In genomic region chr9:77417570-77417969, GRCh38 we compare ENCODE assay signal across 14 cellular contexts.
A peak's percentile ranks its signal among the peaks of the same experiment; 100 is the strongest.
DNase-seq lines count a peak whose midpoint lies in the region; ATAC-seq and TF ChIP-seq lines count a peak whose summit lies in the region.
"Had no signal": no experiment of that assay in that cellular context is flagged by ENCODE, and none has a peak within 500 bp of the region (broad histone marks: within the 10 kb centered on the region; RNA-seq: fewer than 3 reads in every experiment).

No MANE protein-coding gene starts in this region.

- peaks cover 35% of the 10 kb centered on the region for H3K4me1 Mint-ChIP-seq in HFFc6 (ENCODE audit: low read depth)
- H3K4me1 Mint-ChIP-seq: activated B cell treated with CpG ODN at 0.5 μM for 24 hours had no signal

- H3K9me3 Mint-ChIP-seq in HFFc6: no peaks in the 10 kb centered on the region
- H3K9me3 Mint-ChIP-seq: activated B cell treated with CpG ODN at 0.5 μM for 24 hours had no signal

- H3K4me1 ChIP-seq in A673 (ENCODE audit: insufficient read depth, low read length, poor library complexity, severe bottlenecking) (peaks cover 6% of the 10 kb centered on the region), adipocyte (ENCODE audit: control insufficient read depth, insufficient read depth, low read length) (peaks cover 27% of the 10 kb centered on the region), left lung (peaks cover 0 to 36% of the 10 kb centered on the region in 2 donors), suprapubic skin (no peaks in the 10 kb centered on the region)
- H3K4me1 ChIP-seq: BLaER1 treated with 17β-estradiol and CSF1 and Interleukin-3, amounts not matched to agents 10 nM and 100 nM had no signal

- peak overlapping the region; percentile 68 for H3K9ac ChIP-seq in adipocyte (ENCODE audit: low read length)
- H3K9ac ChIP-seq: BLaER1 treated with 17β-estradiol and CSF1 and Interleukin-3, amounts not matched to agents 10 nM and 100 nM had no signal

- ATAC-seq in left lung: peak; percentile 71
- ATAC-seq in HG03439 (IDR thresholded peaks at IDR 0.05; ENCODE audit: unreplicated experiment): no peak

- TF ChIP-seq EP300 in suprapubic skin (IDR thresholded peaks at IDR 0.05): no peak

- H3K9me3 ChIP-seq in A673 (ENCODE audit: low read depth, low read length, poor library complexity, severe bottlenecking): no peaks in the 10 kb centered on the region
- no peaks in the 10 kb centered on the region for H3K9me3 ChIP-seq in adipocyte (ENCODE audit: control insufficient read depth, low read length)
- H3K9me3 ChIP-seq in left lung: no peaks in the 10 kb centered on the region
- H3K9me3 ChIP-seq in suprapubic skin: no peaks in the 10 kb centered on the region
- H3K9me3 ChIP-seq: BLaER1 treated with 17β-estradiol and CSF1 and Interleukin-3, amounts not matched to agents 10 nM and 100 nM; ovary had no signal

- no TSS peak for BruUV-seq in A673 (replicated peaks; lab: Mats Ljungman, UMichigan)

- H3K27me3 ChIP-seq in A673 (replicated peaks; ENCODE audit: insufficient read depth, low read depth, low read length, poor library complexity) (no peaks in the 10 kb centered on the region), adipocyte (replicated peaks; ENCODE audit: control insufficient read depth, insufficient read depth, low read length) (no peaks in the 10 kb centered on the region), left lung (no peaks in the 10 kb centered on the region), suprapubic skin (no peaks in the 10 kb centered on the region)
- H3K27me3 ChIP-seq: BLaER1 treated with 17β-estradiol and CSF1 and Interleukin-3, amounts not matched to agents 10 nM and 100 nM; ovary had no signal

- no peaks in the 10 kb centered on the region for H3K36me3 ChIP-seq in A673 (ENCODE audit: insufficient read depth, low read length, poor library complexity, severe bottlenecking)
- H3K36me3 ChIP-seq in adipocyte (ENCODE audit: control insufficient read depth, insufficient read depth, low read length, severe bottlenecking): no peaks in the 10 kb centered on the region
- no peaks in the 10 kb centered on the region for H3K36me3 ChIP-seq in left lung
- no peaks in the 10 kb centered on the region for H3K36me3 ChIP-seq in suprapubic skin
- H3K36me3 ChIP-seq: ovary had no signal

- no peak overlapping the region for H3K27ac ChIP-seq in A673 (ENCODE audit: low read depth, low read length, poor library complexity, severe bottlenecking)
- peak overlapping the region; percentile 14 to 67 for H3K27ac ChIP-seq in left lung
- H3K27ac ChIP-seq in suprapubic skin: no peak overlapping the region
- H3K27ac ChIP-seq: BLaER1 treated with 17β-estradiol and CSF1 and Interleukin-3, amounts not matched to agents 10 nM and 100 nM; ovary had no signal

- H3K36me3 Mint-ChIP-seq in HFFc6 (ENCODE audit: low read depth): no peaks in the 10 kb centered on the region

- H3K27ac Mint-ChIP-seq in HFFc6: peak overlapping the region; percentile 73
- H3K27ac Mint-ChIP-seq: activated B cell treated with CpG ODN at 0.5 μM for 24 hours had no signal

- POLR2A ChIA-PET in A673 (lab: Charles Lee; ENCODE audit: low non-redundant PET): no interaction called here

- TF ChIP-seq CTCF in A673 (conservative IDR thresholded peaks at IDR 0.05; ENCODE audit: low read depth, low read length) (no peak), HFFc6 (IDR thresholded peaks at IDR 0.05) (no peak), left lung (IDR thresholded peaks at IDR 0.05) (no peak), suprapubic skin (IDR thresholded peaks at IDR 0.05) (no peak)

- CTCF ChIA-PET in A673 (lab: Charles Lee): no interaction called here

- no peaks in the 10 kb centered on the region for H3K27me3 Mint-ChIP-seq in HFFc6 (ENCODE audit: insufficient read depth)
- H3K27me3 Mint-ChIP-seq: activated B cell treated with CpG ODN at 0.5 μM for 24 hours had no signal

- WGBS in suprapubic skin: 51% methylated on average over 5 of the region's 5 CpGs

- TF ChIP-seq POLR2A in suprapubic skin (IDR thresholded peaks at IDR 0.05): no peak

- H3K4me3 ChIP-seq in A673 (ENCODE audit: low read depth, low read length, poor library complexity, severe bottlenecking) (no peak overlapping the region), adipocyte (ENCODE audit: low read length) (peak overlapping the region; percentile 7), left lung (no peak overlapping the region), suprapubic skin (no peak overlapping the region)
- H3K4me3 ChIP-seq: BLaER1 treated with 17β-estradiol and CSF1 and Interleukin-3, amounts not matched to agents 10 nM and 100 nM; ovary had no signal

- peak; percentile 55 for DNase-seq in A673 (ENCODE audit: low spot score)
- peak; percentile 78 for DNase-seq in HFFc6
- DNase-seq in adipocyte (ENCODE audit: low read depth): peak; percentile 93
- no peak for DNase-seq in left lung
- DNase-seq in NCI-H146 treated with DMSO at 0.1 percent for 48 hours (lab: John Stamatoyannopoulos, UW; ENCODE audit: unreplicated experiment): no peak
- no peak for DNase-seq in NCI-H510A (lab: John Stamatoyannopoulos, UW)
- no peak for DNase-seq in suprapubic skin (ENCODE audit: low spot score in 2 of 2)
- DNase-seq: activated B cell treated with CpG ODN at 0.5 μM for 24 hours; activated gamma-delta T cell treated with Interleukin-2 at 50 U/mL for 16 hours; effector CD8-positive, alpha-beta T cell; KBM-7; ovary had no signal

- intact Hi-C loops in A673 (cut with micrococcal nuclease; ENCODE audit: unreplicated experiment): no loop called here
- intact Hi-C loops in left lung (cut with DNase I): no loop called here

- peak overlapping the region; percentile 38 for H3K4me3 Mint-ChIP-seq in HFFc6
- H3K4me3 Mint-ChIP-seq: activated B cell treated with CpG ODN at 0.5 μM for 24 hours had no signal

Comparison
In these comparisons a context has a peak if more than half of its experiments do, and no peak if none do; other contexts are left out.
1. DNase-seq: peak in A673 (single experiment), HFFc6 (single experiment) and adipocyte (single experiment); none in left lung (0 of 2), NCI-H146 treated with DMSO at 0.1 percent for 48 hours (single experiment), NCI-H510A (single experiment) and suprapubic skin (0 of 2).
2. H3K27ac ChIP-seq: peak in left lung (2 of 2); none in A673 (single experiment) and suprapubic skin (single experiment).